Comparison of ENCODE assay signal across 8 cellular contexts in genomic region chr2:113502213-113503093, GRCh38. TPM values are rescaled to one million over a fixed set of nuclear protein-coding genes. Genes with fewer than 3 reads are reported as not detected.
DNase-seq lines count a peak whose midpoint lies in the region; ATAC-seq and TF ChIP-seq lines count a peak whose summit lies in the region.
"Not testable (repeated sequence)": the region's sequence is repeated elsewhere in the genome, so short reads cannot be mapped to it uniquely, and the experiment has no call there.

No MANE protein-coding gene starts in this region.

- ATAC-seq in GM18868 (IDR thresholded peaks at IDR 0.05; ENCODE audit: unreplicated experiment) (peak; percentile 5), HG02852 (IDR thresholded peaks at IDR 0.05; ENCODE audit: unreplicated experiment) (peak; percentile 19), lower lobe of right lung (peak; percentile 57 to 70), gastrocnemius medialis (peak in 1 of 2 donors; percentile 19)

- H3K4me1 Mint-ChIP-seq in activated naive CD8-positive, alpha-beta T cell (ENCODE audit: low read depth): not testable (repeated sequence)

- CTCF ChIA-PET in A673 (lab: Charles Lee): not testable (repeated sequence)

- H3K4me1 ChIP-seq in A673 (ENCODE audit: insufficient read depth, low read length, poor library complexity, severe bottlenecking): not testable (repeated sequence)
- H3K4me1 ChIP-seq in lower lobe of right lung (peaks cover 16% of the 10 kb centered on the region), gastrocnemius medialis (peaks cover 3 to 19% of the 10 kb centered on the region in 2 donors)

- not testable (repeated sequence) for H3K9me3 Mint-ChIP-seq in activated naive CD8-positive, alpha-beta T cell (ENCODE audit: low read depth)

- in situ Hi-C loops in gastrocnemius medialis (cut with MboI; ENCODE audit: low sequenced_read_pairs in 4 of 4): not testable (repeated sequence)

- H3K4me3 Mint-ChIP-seq in activated naive CD8-positive, alpha-beta T cell: peak overlapping the region; percentile 72

- not testable (repeated sequence) for H3K27me3 Mint-ChIP-seq in activated naive CD8-positive, alpha-beta T cell

- peak overlapping the region; percentile 34 for H3K27ac Mint-ChIP-seq in activated naive CD8-positive, alpha-beta T cell

- H3K27ac ChIP-seq in A673 (ENCODE audit: low read depth, low read length, poor library complexity, severe bottlenecking); lower lobe of right lung; gastrocnemius medialis: not testable (repeated sequence)

- H3K27me3 ChIP-seq in A673 (replicated peaks; ENCODE audit: insufficient read depth, low read depth, low read length, poor library complexity) (peaks cover 40% of the 10 kb centered on the region), lower lobe of right lung (ENCODE audit: low read depth) (peaks cover 60% of the 10 kb centered on the region), gastrocnemius medialis (peaks cover 0 to 67% (median 41%) of the 10 kb centered on the region in 3 donors)

- H3K36me3 ChIP-seq in A673 (ENCODE audit: insufficient read depth, low read length, poor library complexity, severe bottlenecking); lower lobe of right lung; gastrocnemius medialis: not testable (repeated sequence)

- not testable (repeated sequence) for TF ChIP-seq CTCF in A673 (conservative IDR thresholded peaks at IDR 0.05; ENCODE audit: low read depth, low read length); fibroblast of the aortic adventitia (IDR thresholded peaks at IDR 0.05; ENCODE audit: insufficient read depth, low read length); lower lobe of right lung (IDR thresholded peaks at IDR 0.05); gastrocnemius medialis (IDR thresholded peaks at IDR 0.05 in 4 of 5, conservative IDR thresholded peaks at IDR 0.05 in 1 of 5)

- not testable (repeated sequence) for H3K9me3 ChIP-seq in A673 (ENCODE audit: low read depth, low read length, poor library complexity, severe bottlenecking); lower lobe of right lung; gastrocnemius medialis

- not testable (repeated sequence) for BruUV-seq in A673 (replicated peaks; lab: Mats Ljungman, UMichigan)

- not testable (repeated sequence) for DNase-seq in A673 (ENCODE audit: low spot score); fibroblast of the aortic adventitia (ENCODE audit: low read depth); lower lobe of right lung; gastrocnemius medialis
- peak; percentile 1 for DNase-seq in RPMI7951 (ENCODE audit: low read depth)

- intact Hi-C loops in A673 (cut with micrococcal nuclease; ENCODE audit: unreplicated experiment); lower lobe of right lung (cut with DNase I); gastrocnemius medialis (cut with DNase I; ENCODE audit: low total_unique reads): not testable (repeated sequence)

- H3K36me3 Mint-ChIP-seq in activated naive CD8-positive, alpha-beta T cell: not testable (repeated sequence)

- TF ChIP-seq POLR2A in gastrocnemius medialis (IDR thresholded peaks at IDR 0.05): not testable (repeated sequence)

- H3K4me3 ChIP-seq in A673 (ENCODE audit: low read depth, low read length, poor library complexity, severe bottlenecking): peak overlapping the region; percentile 26
- peak overlapping the region; percentile 49 for H3K4me3 ChIP-seq in fibroblast of the aortic adventitia (ENCODE audit: low read depth, low read length)
- H3K4me3 ChIP-seq in lower lobe of right lung: peak overlapping the region; percentile 46
- peak overlapping the region in 3 of 4 donors; percentile 58 to 77 (median 63) for H3K4me3 ChIP-seq in gastrocnemius medialis

- POLR2A ChIA-PET in A673 (lab: Charles Lee; ENCODE audit: low non-redundant PET): not testable (repeated sequence)

RNA-seq across cellular contexts. Expression of gene FOXD4L1, which starts 4.0 kb away (rescaled TPM):
- not detected in 2 replicates for total RNA-seq in A673 (2021)
- total RNA-seq in RPMI7951 (2014; rRNA removed; shearing (Covaris generic)): 0.10 TPM in 1 of 2 replicates, not detected in the other
- 0.09 and 0.16 TPM in 2 replicates for total RNA-seq in fibroblast of the aortic adventitia (ENCODE audit: low replicate concordance)
- 0.62 TPM for total RNA-seq in lower lobe of right lung
- under 1 TPM in 1 of 4 donors, not detected in 3; 0.13 TPM for total RNA-seq in gastrocnemius medialis
